ENCODE assay signal across 8 cellular contexts in the genomic region with DNA sequence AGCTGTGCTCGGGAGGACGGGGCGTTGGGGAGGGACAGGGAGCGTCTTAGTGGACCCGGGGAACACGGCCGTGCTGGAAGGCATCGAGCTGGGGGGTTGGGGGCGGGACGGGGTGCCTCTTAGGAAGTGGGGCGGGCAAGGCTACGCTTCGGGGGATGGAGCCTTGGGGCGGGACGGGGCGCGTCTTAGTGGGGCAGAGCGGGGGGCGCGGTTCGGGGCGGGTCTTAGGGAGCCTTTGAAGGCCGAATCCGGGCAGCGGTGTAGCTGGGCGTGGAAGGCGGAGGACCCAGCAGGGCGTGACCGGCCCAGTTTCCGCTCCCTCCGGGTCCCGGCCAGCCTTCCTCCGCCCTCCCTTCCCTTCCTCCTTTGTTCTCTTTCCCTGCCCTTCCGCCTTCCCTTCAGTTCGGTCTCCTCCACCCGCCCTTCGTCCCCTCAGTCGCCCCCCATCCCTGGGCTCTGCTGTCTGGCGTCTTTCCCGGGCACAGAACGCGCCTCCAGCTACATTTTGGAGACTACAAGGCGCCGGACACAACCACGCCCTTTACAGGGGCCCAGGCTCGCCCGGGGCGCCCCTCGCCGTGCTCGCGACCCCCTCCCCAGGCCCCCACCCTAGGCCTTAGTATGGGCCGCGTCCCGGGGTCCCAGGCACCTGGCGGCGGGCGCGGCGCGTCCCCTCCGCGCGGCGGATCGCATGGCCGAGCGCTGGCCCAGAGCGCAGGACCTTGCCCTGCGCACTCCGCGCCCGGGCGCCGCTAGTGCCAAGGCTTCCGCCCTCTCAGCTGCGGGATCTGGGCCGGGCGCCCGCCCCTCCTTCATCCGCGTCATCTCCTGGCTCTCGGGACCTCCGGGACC. TPM values are rescaled to one million over a fixed set of nuclear protein-coding genes. Genes with fewer than 3 reads are reported as not detected.
DNase-seq lines count a peak whose midpoint lies in the region; FAIRE-seq and TF ChIP-seq lines count a peak whose summit lies in the region.

A gene with protein sequence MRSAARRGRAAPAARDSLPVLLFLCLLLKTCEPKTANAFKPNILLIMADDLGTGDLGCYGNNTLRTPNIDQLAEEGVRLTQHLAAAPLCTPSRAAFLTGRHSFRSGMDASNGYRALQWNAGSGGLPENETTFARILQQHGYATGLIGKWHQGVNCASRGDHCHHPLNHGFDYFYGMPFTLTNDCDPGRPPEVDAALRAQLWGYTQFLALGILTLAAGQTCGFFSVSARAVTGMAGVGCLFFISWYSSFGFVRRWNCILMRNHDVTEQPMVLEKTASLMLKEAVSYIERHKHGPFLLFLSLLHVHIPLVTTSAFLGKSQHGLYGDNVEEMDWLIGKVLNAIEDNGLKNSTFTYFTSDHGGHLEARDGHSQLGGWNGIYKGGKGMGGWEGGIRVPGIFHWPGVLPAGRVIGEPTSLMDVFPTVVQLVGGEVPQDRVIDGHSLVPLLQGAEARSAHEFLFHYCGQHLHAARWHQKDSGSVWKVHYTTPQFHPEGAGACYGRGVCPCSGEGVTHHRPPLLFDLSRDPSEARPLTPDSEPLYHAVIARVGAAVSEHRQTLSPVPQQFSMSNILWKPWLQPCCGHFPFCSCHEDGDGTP (minus strand): TSS at position 757 of the 852 bp plus-strand sequence. CDS start 64 bp downstream, at position 693.

- no peaks in the 10 kb centered on the region for H3K9me3 ChIP-seq in H9 (ENCODE audit: control insufficient read depth, low read depth, low read length)
- no peaks in the 10 kb centered on the region for H3K9me3 ChIP-seq in endothelial cell of umbilical vein (replicated peaks; ENCODE audit: control insufficient read depth, insufficient read depth, low read length)
- no peaks in the 10 kb centered on the region for H3K9me3 ChIP-seq in mesodermal cell (ENCODE audit: control insufficient read depth, low read length)

- H3K4me1 Mint-ChIP-seq in H9, result peaks cover 53 to 63% of the 10 kb centered on the region in 2 experiments

- CTCF ChIA-PET in endothelial cell of umbilical vein (lab: Charles Lee), result interaction anchor here (0.7 to 1.0 kb wide), 3 partner anchors 9 to 53 kb away, joined by 3 to 4 read pairs (median 3); no protein-coding TSS in a partner anchor

- H3K27ac Mint-ChIP-seq in H9, result peak within 1 kb of the TSS; percentile 98 to 99 (median 99)

- H4K8ac ChIP-seq in H9 (replicated peaks; ENCODE audit: insufficient read length, low read depth, low read length), result peak within 1 kb of the TSS; percentile 74

- peaks cover 0 to 3% of the 10 kb centered on the region in 2 experiments; a peak in 4 of 5 replicates for H3K9me3 Mint-ChIP-seq in H9

- no peaks in the 10 kb centered on the region for H3K36me3 ChIP-seq in endothelial cell of umbilical vein (ENCODE audit: control insufficient read depth in 2 of 2, extremely low read depth in 1 of 2, insufficient read depth in 2 of 2, low read length in 2 of 2)
- no peaks in the 10 kb centered on the region for H3K36me3 ChIP-seq in mesodermal cell (ENCODE audit: control insufficient read depth, insufficient read depth, low read length)

- peak within 1 kb of the TSS; percentile 60; the same call in 1 of the 2 replicates for H3K4me3 ChIP-seq in GM08714 (ENCODE audit: low read length)
- peak within 1 kb of the TSS in 2 of 3 experiments; percentile 24 to 40 for H3K4me3 ChIP-seq in endothelial cell of umbilical vein (replicated peaks in 1 of 3; ENCODE audit: insufficient read depth in 1 of 3, low read depth in 1 of 3, low read length in 3 of 3)
- H3K4me3 ChIP-seq in mesodermal cell (ENCODE audit: extremely low read depth, insufficient read depth, low read length, poor library complexity, severe bottlenecking), result peak within 1 kb of the TSS; percentile 42

- H3K27me3 Mint-ChIP-seq in H9 (ENCODE audit: low read depth), result peaks cover 2% of the 10 kb centered on the region

- peak; percentile 74 for TF ChIP-seq POLR2A in endothelial cell of umbilical vein (IDR thresholded peaks at IDR 0.05; ENCODE audit: low read depth, low read length)

- H3K27me3 ChIP-seq in H9 (ENCODE audit: insufficient read depth, low read length), result no peaks in the 10 kb centered on the region
- H3K27me3 ChIP-seq in endothelial cell of umbilical vein (ENCODE audit: control insufficient read depth in 2 of 2, insufficient read depth in 2 of 2, low read length in 2 of 2), result no peaks in the 10 kb centered on the region

- peak within 1 kb of the TSS; percentile 95 for H3K14ac ChIP-seq in H9 (ENCODE audit: insufficient read depth, low read length)

- no peaks in the 10 kb centered on the region for H3K79me1 ChIP-seq in H9 (ENCODE audit: insufficient read depth, low read depth, low read length, poor library complexity, severe bottlenecking)

- H4K20me1 ChIP-seq in H9 (ENCODE audit: control insufficient read depth, insufficient read depth, insufficient read length), result no peaks in the 10 kb centered on the region
- H4K20me1 ChIP-seq in endothelial cell of umbilical vein (replicated peaks; ENCODE audit: control insufficient read depth, extremely low read depth, insufficient read depth, low read length), result no peaks in the 10 kb centered on the region

- H2AK5ac ChIP-seq in H9 (ENCODE audit: insufficient read length, low read length), result no peak within 1 kb of the TSS

- peak; percentile 94 for FAIRE-seq in endothelial cell of umbilical vein (lab: Jason Lieb, UNC)

- dilution Hi-C loops in endothelial cell of umbilical vein (cut with MboI; ENCODE audit: extremely low pct_ligation_motif_present, low sequenced_read_pairs), result no loop called here

- POLR2A ChIA-PET in endothelial cell of umbilical vein (lab: Charles Lee), result interaction anchor here (2.1 kb wide), 1 partner anchor 35 kb away, joined by 15 read pairs; a partner anchor contains a TSS

- H4K5ac ChIP-seq in H9 (ENCODE audit: insufficient read length, low read depth, low read length), result peak within 1 kb of the TSS; percentile 66

- no peak within 1 kb of the TSS for H3K56ac ChIP-seq in H9 (ENCODE audit: insufficient read length, low read depth, low read length)

- H3K4me2 ChIP-seq in H9 (ENCODE audit: insufficient read depth, insufficient read length, low read length), result peak within 1 kb of the TSS; percentile 72
- H3K4me2 ChIP-seq in endothelial cell of umbilical vein (ENCODE audit: insufficient read depth, low read length), result peak within 1 kb of the TSS; percentile 64

- peak within 1 kb of the TSS; percentile 83 for H2BK120ac ChIP-seq in H9 (ENCODE audit: low read depth, low read length, poor library complexity, severe bottlenecking)

- peaks cover 7 to 23% (median 8%) of the 10 kb centered on the region in 3 experiments for H3K36me3 Mint-ChIP-seq in H9 (ENCODE audit: insufficient read depth in 1 of 3, low read depth in 3 of 3)

- peaks cover 7% of the 10 kb centered on the region; the same call in 1 of the 2 replicates for H3K4me1 ChIP-seq in H9 (ENCODE audit: insufficient read depth, low read length)
- H3K4me1 ChIP-seq in endothelial cell of umbilical vein (ENCODE audit: control insufficient read depth, extremely low read depth, insufficient read depth, low read length), result no peaks in the 10 kb centered on the region
- no peaks in the 10 kb centered on the region for H3K4me1 ChIP-seq in mesodermal cell (ENCODE audit: control insufficient read depth, insufficient read depth, low read length, poor library complexity, severe bottlenecking)

- H3K27ac ChIP-seq in H9 (ENCODE audit: insufficient read length, low read depth, low read length) (peak within 1 kb of the TSS; percentile 95), endothelial cell of umbilical vein (ENCODE audit: insufficient read depth, low read depth, low read length) (peak within 1 kb of the TSS; percentile 77), mesodermal cell (ENCODE audit: low read depth, low read length, severe bottlenecking) (peak within 1 kb of the TSS; percentile 97)

- H2BK15ac ChIP-seq in H9 (ENCODE audit: low read depth, low read length), result no peak within 1 kb of the TSS

- H3K18ac ChIP-seq in H9 (ENCODE audit: insufficient read length, low read depth, low read length), result peak within 1 kb of the TSS; percentile 99

- no peaks in the 10 kb centered on the region for H3K9me1 ChIP-seq in endothelial cell of umbilical vein (replicated peaks; ENCODE audit: control insufficient read depth, extremely low read depth, insufficient read depth, low read length)

- H3K4ac ChIP-seq in H9 (ENCODE audit: low read depth, low read length), result peak within 1 kb of the TSS; percentile 90; the same call in 1 of the 2 replicates

- TF ChIP-seq CTCF in H9 (conservative IDR thresholded peaks at IDR 0.05), result no peak
- TF ChIP-seq CTCF in endothelial cell of umbilical vein (IDR thresholded peaks at IDR 0.05; ENCODE audit: extremely low read depth in 1 of 2, insufficient read depth in 1 of 2, low read depth in 1 of 2, low read length in 2 of 2), result no peak

- intact Hi-C loops in endothelial cell of umbilical vein (cut with micrococcal nuclease), result loop anchor here (1.0 to 5.0 kb wide), 3 partner anchors 35 to 237 kb away; a partner anchor contains a TSS

- TSS peak; percentile 87 for BruUV-seq in endothelial cell of umbilical vein (replicated peaks; lab: Mats Ljungman, UMichigan)

- H3K23ac ChIP-seq in H9 (ENCODE audit: insufficient read length, low read depth, low read length), result no peak within 1 kb of the TSS

- no peak within 1 kb of the TSS for H3T11ph ChIP-seq in H9 (ENCODE audit: low read length)

- no peak within 1 kb of the TSS for H4K91ac ChIP-seq in H9 (ENCODE audit: insufficient read length, low read depth, low read length)

- H3K23me2 ChIP-seq in H9 (ENCODE audit: insufficient read length, low read depth, low read length, poor library complexity, severe bottlenecking), result peaks cover 6% of the 10 kb centered on the region

- peak within 1 kb of the TSS; percentile 98 for H2BK12ac ChIP-seq in H9 (ENCODE audit: insufficient read length, low read depth, low read length)

- peak within 1 kb of the TSS; percentile 86 to 89 for H3K4me3 Mint-ChIP-seq in H9

- H3K79me2 ChIP-seq in H9 (ENCODE audit: insufficient read depth, low read length), result no peaks in the 10 kb centered on the region
- H3K79me2 ChIP-seq in endothelial cell of umbilical vein (ENCODE audit: control insufficient read depth, insufficient read depth, low read length), result no peaks in the 10 kb centered on the region

- peak within 1 kb of the TSS; percentile 79 for H3K9ac ChIP-seq in H9 (ENCODE audit: extremely low read depth, insufficient read length, low read length)
- H3K9ac ChIP-seq in endothelial cell of umbilical vein (replicated peaks; ENCODE audit: extremely low read depth, insufficient read depth, low read length), result peak within 1 kb of the TSS; percentile 91

- WGBS in H9 (ENCODE audit: extremely low coverage, insufficient read length, low lambda C conversion rate), result no CpG with 5 or more reads among the region's 84 CpGs
- WGBS in mesodermal cell (ENCODE audit: insufficient coverage in 2 of 2), 2 experiments, result 0 to 1% methylated on average over 4 to 27 of the region's 84 CpGs

- DNase-seq in H9, result peak; percentile 97
- peak; percentile 43 for DNase-seq in NCI-H1048 (lab: John Stamatoyannopoulos, UW)
- DNase-seq in activated CD8-positive, alpha-beta memory T cell treated with anti-CD3 and anti-CD28 coated beads, Interleukin-2, amount 50 U/mL, for 24 hours (ENCODE audit: extremely low read depth), result peak; percentile 8
- DNase-seq in endothelial cell of umbilical vein (ENCODE audit: low read depth, low spot score), result peak; percentile 79
- DNase-seq in stimulated activated CD8-positive, alpha-beta memory T cell treated with anti-CD3 and anti-CD28 coated beads, Interleukin-7, amount 100 ng/mL, for 1 hour (ENCODE audit: low read depth in 2 of 2), result peak; percentile 9 to 21
- no peak for DNase-seq in cortex of kidney (lab: John Stamatoyannopoulos, UW)

- H2AFZ ChIP-seq in H9 (ENCODE audit: low read length) (no peak within 1 kb of the TSS), endothelial cell of umbilical vein (ENCODE audit: low read depth, low read length) (peak within 1 kb of the TSS; percentile 67)

- no peak within 1 kb of the TSS for H2BK20ac ChIP-seq in H9 (ENCODE audit: low read depth, low read length, poor library complexity, severe bottlenecking)

- H2BK5ac ChIP-seq in H9 (ENCODE audit: insufficient read length, low read length), result no peak within 1 kb of the TSS

RNA-seq across cellular contexts. Expression of the gene that starts here (rescaled TPM):
- total RNA-seq in H9 (2021) (9.5 and 10.3 TPM in 2 replicates), endothelial cell of umbilical vein (16.4 and 18.6 TPM in 2 replicates)
- 15.5 and 17.3 TPM in 2 replicates for polyA plus RNA-seq in endothelial cell of umbilical vein
- polyA plus RNA-seq in endothelial cell of umbilical vein (2011; cell fraction: cytosol; rRNA removed), result 9.6 and 11.4 TPM in 2 replicates
- 12.5 and 15.4 TPM in 2 replicates for polyA plus RNA-seq in endothelial cell of umbilical vein (2011; cell fraction: nucleus; rRNA removed)
- polyA plus RNA-seq in endothelial cell of umbilical vein (2012), result 13.6 and 14.6 TPM in 2 replicates
- polyA minus RNA-seq in endothelial cell of umbilical vein, result 31.2 and 33.3 TPM in 2 replicates
- 4.4 TPM for polyA minus RNA-seq in endothelial cell of umbilical vein (2011; cell fraction: cytosol; rRNA and poly(A)+ RNA removed)
- 9.2 and 9.4 TPM in 2 replicates for polyA minus RNA-seq in endothelial cell of umbilical vein (2011; cell fraction: nucleus; rRNA and poly(A)+ RNA removed)
- 8.7 TPM for polyA plus RNA-seq in mesodermal cell (2013, experiment 1 of 2)
- polyA plus RNA-seq in mesodermal cell (2013, experiment 2 of 2), result 6.8 TPM
